In genomic region chr11:113728814-113729213, GRCh38 we compare ENCODE assay signal across 1 cellular context.
TF ChIP-seq lines count a peak whose summit lies in the region.

No MANE protein-coding gene starts in this region.

TF ChIP-seq in K562, 482 proteins besides CTCF, POLR2A, EP300 and RAD21 (continued from another document):
- TF ChIP-seq ARID4B (CRISPR knock-in tag; IDR thresholded peaks at IDR 0.05) (no peak), RB1 (IDR thresholded peaks at IDR 0.05; ENCODE audit: low read depth) (no peak), RBM25 (IDR thresholded peaks at IDR 0.05; ENCODE audit: low read depth, low read length, severe bottlenecking) (no peak), EHMT2 (IDR thresholded peaks at IDR 0.05) (peak; percentile 52; the same call in 1 of the 2 replicates), TFE3 (CRISPR knock-in tag; IDR thresholded peaks at IDR 0.05) (no peak)
